Comparison of ENCODE assay signal across 7 cellular contexts in genomic region chr17:21284319-21285163, GRCh38. TPM values are rescaled to one million over a fixed set of nuclear protein-coding genes. Genes with fewer than 3 reads are reported as not detected.
DNase-seq lines count a peak whose midpoint lies in the region; ATAC-seq, FAIRE-seq and TF ChIP-seq lines count a peak whose summit lies in the region.

Gene MAP2K3 (plus strand): TSS chr17:21284711. CDS start chr17:21284921, 210 bp downstream.

- FAIRE-seq in TTC549 (lab: Jason Lieb, UNC) = peak; percentile 85

- 0% methylated on average over 24 to 82 of the region's 88 CpGs for WGBS in body of pancreas, 2 donors

- H3K4me3 ChIP-seq in body of pancreas = peak within 1 kb of the TSS; percentile 76 to 82
- peak within 1 kb of the TSS; percentile 72 to 88 (median 84) for H3K4me3 ChIP-seq in gastrocnemius medialis

- H3K4me1 ChIP-seq in body of pancreas = peaks cover 51% of the 10 kb centered on the region
- peaks cover 58 to 62% of the 10 kb centered on the region in 2 donors for H3K4me1 ChIP-seq in gastrocnemius medialis

- no peaks in the 10 kb centered on the region for H3K9me3 ChIP-seq in body of pancreas
- no peaks in the 10 kb centered on the region for H3K9me3 ChIP-seq in gastrocnemius medialis

- intact Hi-C loops in body of pancreas (cut with DNase I) = loop anchor here (5.0 kb wide), 1 partner anchor 228 kb away; no protein-coding TSS in a partner anchor
- intact Hi-C loops in gastrocnemius medialis (cut with DNase I; ENCODE audit: low total_unique reads) = loop anchor here (5.0 kb wide), 1 partner anchor 93 kb away; the partner anchor contains the start of gene KCNJ12

- TF ChIP-seq CTCF in body of pancreas (IDR thresholded peaks at IDR 0.05) (no peak), gastrocnemius medialis (IDR thresholded peaks at IDR 0.05 in 4 of 5, conservative IDR thresholded peaks at IDR 0.05 in 1 of 5) (no peak)

- H3K27ac ChIP-seq in body of pancreas (peak within 1 kb of the TSS; percentile 96 to 99 (median 97)), gastrocnemius medialis (peak within 1 kb of the TSS; percentile 94 to 99 (median 97))

- H3K27me3 ChIP-seq in body of pancreas (no peaks in the 10 kb centered on the region), gastrocnemius medialis (no peaks in the 10 kb centered on the region)

- peak; percentile 73 for DNase-seq in NCI-H2107 (lab: John Stamatoyannopoulos, UW)
- peak; percentile 99 to 100 (median 100) for DNase-seq in body of pancreas
- peak; percentile 87 for DNase-seq in iPS DF 4.7 (ENCODE audit: extremely low read depth, low spot score)
- DNase-seq in gastrocnemius medialis = peak; percentile 100

- TF ChIP-seq POLR2A in body of pancreas (IDR thresholded peaks at IDR 0.05) (peak; percentile 87 to 99 (median 93)), gastrocnemius medialis (IDR thresholded peaks at IDR 0.05) (peak; percentile 98 to 99)

- in situ Hi-C loops in gastrocnemius medialis (cut with MboI; ENCODE audit: low sequenced_read_pairs in 4 of 4) = loop anchor here in 1 of 4 donors (10.0 kb wide), 1 partner anchor 160 kb away; the partner anchor contains the start of gene DHRS7B

- H3K36me3 ChIP-seq in body of pancreas (replicated peaks in 1 of 2; ENCODE audit: insufficient read depth in 1 of 2, low read depth in 2 of 2) = no peaks in the 10 kb centered on the region
- no peaks in the 10 kb centered on the region for H3K36me3 ChIP-seq in gastrocnemius medialis

- peak; percentile 60 for ATAC-seq in GM18519 (IDR thresholded peaks at IDR 0.05; ENCODE audit: low FRiP score, unreplicated experiment)
- peak; percentile 52 for ATAC-seq in HG03060 (IDR thresholded peaks at IDR 0.05; ENCODE audit: low read depth, unreplicated experiment)
- ATAC-seq in body of pancreas = peak; percentile 82
- peak; percentile 29 to 35 for ATAC-seq in gastrocnemius medialis

RNA-seq across cellular contexts. Expression of gene MAP2K3, which starts in this region (rescaled TPM):
- total RNA-seq in body of pancreas (10 to 100 TPM; 15.3 to 48.1 TPM), gastrocnemius medialis (100 to 1,000 TPM in 1 of 4 donors, 10 to 100 TPM in 3; 15.7 to 170 (median 63.8) TPM)

Comparison
In these comparisons a context has a peak if more than half of its experiments do, and no peak if none do; other contexts are left out.
1. Peak in every context shown above with its lines: DNase-seq, ATAC-seq, H3K4me3 ChIP-seq and H3K27ac ChIP-seq.
2. ATAC-seq: peak in every context shown above with its lines; median percentile 82 in body of pancreas; 60 in GM18519; 52 in HG03060; 32 in gastrocnemius medialis.